1 cellular context compared by ENCODE assay signal in genomic region chr5:378301-378891, GRCh38.
TF ChIP-seq lines count a peak whose summit lies in the region.

No MANE protein-coding gene starts in this region.

TF ChIP-seq in SK-N-SH, 30 proteins besides CTCF, POLR2A, EP300 and RAD21 (continued from another document):
- TF ChIP-seq ZBTB33 (IDR thresholded peaks at IDR 0.05; ENCODE audit: borderline replicate concordance, low read depth) = no peak
- no peak for TF ChIP-seq MXI1 (IDR thresholded peaks at IDR 0.05; ENCODE audit: low read depth, low read length)
- TF ChIP-seq TAF1 (IDR thresholded peaks at IDR 0.05; ENCODE audit: borderline replicate concordance, low read depth, low read length) = no peak
